1 cellular context compared by ENCODE assay signal in genomic region chr3:38177175-38177574, GRCh38.
TF ChIP-seq lines count a peak whose summit lies in the region.

No MANE protein-coding gene starts in this region.

TF ChIP-seq in WTC11, 78 proteins besides CTCF, POLR2A, EP300 and RAD21 (continued from another document):
- TF ChIP-seq PREB (CRISPR knock-in tag; IDR thresholded peaks at IDR 0.05; ENCODE audit: borderline replicate concordance), result no peak
- no peak for TF ChIP-seq EMX1 (CRISPR knock-in tag; IDR thresholded peaks at IDR 0.05)
- no peak for TF ChIP-seq ZNF219 (CRISPR knock-in tag; IDR thresholded peaks at IDR 0.05; ENCODE audit: borderline replicate concordance)
- TF ChIP-seq ZNF281 (CRISPR knock-in tag; IDR thresholded peaks at IDR 0.05), result no peak
- TF ChIP-seq ELF4 (CRISPR knock-in tag; IDR thresholded peaks at IDR 0.05; ENCODE audit: low read depth), result no peak
- TF ChIP-seq IRF2 (CRISPR knock-in tag; IDR thresholded peaks at IDR 0.05; ENCODE audit: borderline replicate concordance, low read depth), result no peak
- TF ChIP-seq ZNF263 (CRISPR knock-in tag; IDR thresholded peaks at IDR 0.05; ENCODE audit: low read depth), result no peak
- no peak for TF ChIP-seq ZBTB21 (CRISPR knock-in tag; IDR thresholded peaks at IDR 0.05; ENCODE audit: borderline replicate concordance)
- no peak for TF ChIP-seq ETV6 (CRISPR knock-in tag; IDR thresholded peaks at IDR 0.05)
- no peak for TF ChIP-seq SMAD3 (CRISPR knock-in tag; IDR thresholded peaks at IDR 0.05; ENCODE audit: borderline replicate concordance)
- no peak for TF ChIP-seq CREB1 (CRISPR knock-in tag; IDR thresholded peaks at IDR 0.05)
- TF ChIP-seq FOXP1 (CRISPR knock-in tag; IDR thresholded peaks at IDR 0.05; ENCODE audit: borderline replicate concordance), result no peak
- TF ChIP-seq CBFB (CRISPR knock-in tag; IDR thresholded peaks at IDR 0.05; ENCODE audit: low read depth), result no peak
- TF ChIP-seq IRF1 (CRISPR knock-in tag; IDR thresholded peaks at IDR 0.05), result no peak
- no peak for TF ChIP-seq GTF2I (CRISPR knock-in tag; conservative IDR thresholded peaks at IDR 0.05)
